In the genomic region with DNA sequence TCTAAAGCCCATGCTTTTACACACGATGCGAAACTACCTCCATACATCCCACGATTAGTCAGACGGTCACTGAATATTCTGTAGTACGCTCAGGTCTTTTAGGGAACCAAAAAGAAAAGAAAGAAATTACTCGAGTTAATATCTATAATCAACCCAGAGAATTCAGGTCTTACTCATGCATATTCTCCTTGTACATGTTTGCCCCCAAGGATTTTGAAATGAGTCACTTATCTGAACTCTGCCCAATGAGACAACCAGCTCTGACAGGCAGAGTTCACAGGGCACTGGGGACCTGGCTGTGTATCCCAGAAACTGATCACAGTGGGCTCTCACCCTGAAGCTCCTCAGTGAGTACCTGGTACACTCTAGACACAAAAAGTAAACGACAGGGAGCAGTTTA, we compare ENCODE assay signal across 16 cellular contexts. TPM values are rescaled to one million over a fixed set of nuclear protein-coding genes. Genes with fewer than 3 reads are reported as not detected.
"Had no signal": no experiment of that assay in that cellular context is flagged by ENCODE, and none has a peak within 500 bp of the region (broad histone marks: within the 10 kb centered on the region; RNA-seq: fewer than 3 reads in every experiment).

No MANE protein-coding gene starts in this region.

- H3K9ac ChIP-seq: neural progenitor cell had no signal

- H3K4me1 ChIP-seq: sigmoid colon had no signal

- H2AFZ ChIP-seq: neural progenitor cell had no signal

- H3K27me3 ChIP-seq: neural progenitor cell, sigmoid colon, thyroid gland had no signal

- ATAC-seq: left lobe of liver had no signal

- H3K4me3 ChIP-seq: neural progenitor cell, sigmoid colon, thyroid gland had no signal

- H3K4me2 ChIP-seq: neural progenitor cell had no signal

- H3K9me3 ChIP-seq: sigmoid colon, thyroid gland had no signal

- H3K27ac ChIP-seq: neural progenitor cell, sigmoid colon, thyroid gland had no signal

- FAIRE-seq: TTC549 had no signal

- H3K36me3 ChIP-seq: neural progenitor cell, sigmoid colon, thyroid gland had no signal

- DNase-seq: activated B cell treated with CpG ODN at 0.5 μM for 24 hours; activated CD4-positive, alpha-beta T cell treated with anti-CD3 and anti-CD28 coated beads, Interleukin-2, amount 10 ng/mL, durations not matched to agents 7 days and 5 days; activated naive CD4-positive, alpha-beta T cell; activated naive CD8-positive, alpha-beta T cell treated with anti-CD3 and anti-CD28 coated beads, Interleukin-2, amount 10 ng/mL, durations not matched to agents 7 days and 5 days; cortex of kidney; effector CD4-positive, alpha-beta T cell; islet precursor cell; naive B cell; sigmoid colon; stimulated activated CD4-positive, alpha-beta T cell treated with anti-CD3 and anti-CD28 coated beads, Interleukin-1b, Interleukin-23, amount 100 ng/mL, for 48 hours; thyroid gland had no signal

RNA-seq across cellular contexts. Expression of gene RASSF10, which starts 29.2 kb away (rescaled TPM):
- total RNA-seq: activated B cell treated with CpG ODN at 0.5 μM for 24 hours; activated CD4-positive, alpha-beta T cell treated with anti-CD3 and anti-CD28 coated beads, Interleukin-2, amount 10 ng/mL, durations not matched to agents 7 days and 5 days; activated naive CD8-positive, alpha-beta T cell treated with anti-CD3 and anti-CD28 coated beads, Interleukin-2, amount 10 ng/mL, durations not matched to agents 7 days and 5 days; activated T-helper 1 cell treated with anti-CD3 and anti-CD28 coated beads, Interleukin-12 subunit alpha, Interleukin-12 subunit beta, Interleukin-2, Interleukin-4 antibody, amounts not matched to agents 30 ng/mL and 10 ng/mL and 1 ng/mL, durations not matched to agents 14 hours and 24 hours and 36 hours; left lobe of liver; osteocyte had no signal
